1 cellular context compared by ENCODE assay signal in the genomic region with DNA sequence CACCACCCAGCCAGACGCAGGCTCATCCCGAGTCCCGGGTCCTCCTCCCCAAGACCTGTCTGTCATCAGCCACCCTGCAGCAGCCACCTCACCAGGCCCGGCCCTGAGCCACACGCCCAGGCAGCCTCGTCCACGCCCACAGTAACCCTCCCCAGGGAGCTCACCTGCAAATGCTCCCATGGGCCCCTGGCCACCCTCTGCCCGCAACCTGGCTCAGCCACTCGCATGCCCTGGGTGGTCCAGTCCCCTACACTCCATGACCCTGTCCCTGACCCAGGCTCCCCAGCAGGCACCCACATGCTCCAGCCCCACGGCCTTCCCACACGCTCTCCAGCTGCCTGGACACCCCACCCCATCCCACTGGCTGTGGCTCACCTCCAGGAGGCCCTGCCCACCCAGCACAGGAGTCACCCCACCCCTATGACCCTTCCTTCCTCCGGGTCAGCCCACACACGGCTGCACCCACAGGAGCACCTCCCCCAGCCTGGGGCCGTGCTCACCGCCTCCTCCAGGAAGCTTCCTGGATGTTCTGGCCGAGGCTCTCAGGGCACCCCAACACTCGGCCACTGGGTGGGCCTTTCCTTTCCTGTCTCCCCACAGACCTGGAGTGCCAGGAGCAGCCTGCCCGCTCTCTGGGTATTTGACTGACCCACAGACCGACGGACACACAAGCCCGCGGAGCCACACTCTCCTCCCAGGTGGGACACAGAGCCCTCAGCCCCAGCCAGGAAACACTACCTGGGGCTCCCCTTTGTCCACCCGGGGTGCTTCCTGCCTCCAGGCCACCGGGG.
TF ChIP-seq lines count a peak whose summit lies in the region.

No MANE protein-coding gene starts in this region.

TF ChIP-seq in HepG2, 621 proteins besides CTCF, POLR2A, EP300 and RAD21:
- TF ChIP-seq AGO2 (optimal IDR thresholded peaks at IDR 0.05; ENCODE audit: low read depth, low read length) (peak; percentile 77), ZNF430 (CRISPR knock-in tag; IDR thresholded peaks at IDR 0.05) (no peak), LCORL (IDR thresholded peaks at IDR 0.05) (no peak), LCORL (CRISPR knock-in tag; IDR thresholded peaks at IDR 0.05) (no peak), MED13 (CRISPR knock-in tag; IDR thresholded peaks at IDR 0.05) (no peak), RBM22 (optimal IDR thresholded peaks at IDR 0.05; ENCODE audit: low read length) (peak; percentile 21), HOXD1 (CRISPR knock-in tag; IDR thresholded peaks at IDR 0.05) (no peak), ZNF598 (CRISPR knock-in tag; IDR thresholded peaks at IDR 0.05; ENCODE audit: borderline replicate concordance) (no peak), YEATS4 (CRISPR knock-in tag; IDR thresholded peaks at IDR 0.05; ENCODE audit: borderline replicate concordance) (no peak), SP4 (CRISPR knock-in tag; IDR thresholded peaks at IDR 0.05) (peak; percentile 26; the same call in 1 of the 2 replicates), AKAP8 (CRISPR knock-in tag; IDR thresholded peaks at IDR 0.05) (peak; percentile 10; the same call in 1 of the 2 replicates), HNRNPL (IDR thresholded peaks at IDR 0.05; ENCODE audit: low read depth, low read length) (0 out of 2 replicates have a peak, but pooled peaks have one; percentile 13), RBFOX2 (IDR thresholded peaks at IDR 0.05; ENCODE audit: low read depth, low read length) (peak; percentile 60), ZFP36 (IDR thresholded peaks at IDR 0.05; ENCODE audit: borderline replicate concordance, low read depth, low read length, partially characterized antibody) (no peak), ZFP82 (CRISPR knock-in tag; IDR thresholded peaks at IDR 0.05; ENCODE audit: borderline replicate concordance) (no peak), TAF15 (IDR thresholded peaks at IDR 0.05; ENCODE audit: low read depth, low read length, poor library complexity, severe bottlenecking) (no peak)
- TF ChIP-seq, protein P1, sequence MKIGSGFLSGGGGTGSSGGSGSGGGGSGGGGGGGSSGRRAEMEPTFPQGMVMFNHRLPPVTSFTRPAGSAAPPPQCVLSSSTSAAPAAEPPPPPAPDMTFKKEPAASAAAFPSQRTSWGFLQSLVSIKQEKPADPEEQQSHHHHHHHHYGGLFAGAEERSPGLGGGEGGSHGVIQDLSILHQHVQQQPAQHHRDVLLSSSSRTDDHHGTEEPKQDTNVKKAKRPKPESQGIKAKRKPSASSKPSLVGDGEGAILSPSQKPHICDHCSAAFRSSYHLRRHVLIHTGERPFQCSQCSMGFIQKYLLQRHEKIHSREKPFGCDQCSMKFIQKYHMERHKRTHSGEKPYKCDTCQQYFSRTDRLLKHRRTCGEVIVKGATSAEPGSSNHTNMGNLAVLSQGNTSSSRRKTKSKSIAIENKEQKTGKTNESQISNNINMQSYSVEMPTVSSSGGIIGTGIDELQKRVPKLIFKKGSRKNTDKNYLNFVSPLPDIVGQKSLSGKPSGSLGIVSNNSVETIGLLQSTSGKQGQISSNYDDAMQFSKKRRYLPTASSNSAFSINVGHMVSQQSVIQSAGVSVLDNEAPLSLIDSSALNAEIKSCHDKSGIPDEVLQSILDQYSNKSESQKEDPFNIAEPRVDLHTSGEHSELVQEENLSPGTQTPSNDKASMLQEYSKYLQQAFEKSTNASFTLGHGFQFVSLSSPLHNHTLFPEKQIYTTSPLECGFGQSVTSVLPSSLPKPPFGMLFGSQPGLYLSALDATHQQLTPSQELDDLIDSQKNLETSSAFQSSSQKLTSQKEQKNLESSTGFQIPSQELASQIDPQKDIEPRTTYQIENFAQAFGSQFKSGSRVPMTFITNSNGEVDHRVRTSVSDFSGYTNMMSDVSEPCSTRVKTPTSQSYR (CRISPR knock-in tag; IDR thresholded peaks at IDR 0.05; ENCODE audit: borderline replicate concordance) = peak; percentile 28; the same call in 1 of the 2 replicates
- TF ChIP-seq, protein P2, sequence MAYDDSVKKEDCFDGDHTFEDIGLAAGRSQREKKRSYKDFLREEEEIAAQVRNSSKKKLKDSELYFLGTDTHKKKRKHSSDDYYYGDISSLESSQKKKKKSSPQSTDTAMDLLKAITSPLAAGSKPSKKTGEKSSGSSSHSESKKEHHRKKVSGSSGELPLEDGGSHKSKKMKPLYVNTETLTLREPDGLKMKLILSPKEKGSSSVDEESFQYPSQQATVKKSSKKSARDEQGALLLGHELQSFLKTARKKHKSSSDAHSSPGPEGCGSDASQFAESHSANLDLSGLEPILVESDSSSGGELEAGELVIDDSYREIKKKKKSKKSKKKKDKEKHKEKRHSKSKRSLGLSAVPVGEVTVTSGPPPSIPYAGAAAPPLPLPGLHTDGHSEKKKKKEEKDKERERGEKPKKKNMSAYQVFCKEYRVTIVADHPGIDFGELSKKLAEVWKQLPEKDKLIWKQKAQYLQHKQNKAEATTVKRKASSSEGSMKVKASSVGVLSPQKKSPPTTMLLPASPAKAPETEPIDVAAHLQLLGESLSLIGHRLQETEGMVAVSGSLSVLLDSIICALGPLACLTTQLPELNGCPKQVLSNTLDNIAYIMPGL (CRISPR knock-in tag; IDR thresholded peaks at IDR 0.05; ENCODE audit: borderline replicate concordance in 1 of 2, low read depth in 1 of 2) = no peak
- TF ChIP-seq, protein P3, sequence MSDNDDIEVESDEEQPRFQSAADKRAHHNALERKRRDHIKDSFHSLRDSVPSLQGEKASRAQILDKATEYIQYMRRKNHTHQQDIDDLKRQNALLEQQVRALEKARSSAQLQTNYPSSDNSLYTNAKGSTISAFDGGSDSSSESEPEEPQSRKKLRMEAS (IDR thresholded peaks at IDR 0.05) = no peak; the same call in 1 of the 2 replicates
- TF ChIP-seq, protein P4, sequence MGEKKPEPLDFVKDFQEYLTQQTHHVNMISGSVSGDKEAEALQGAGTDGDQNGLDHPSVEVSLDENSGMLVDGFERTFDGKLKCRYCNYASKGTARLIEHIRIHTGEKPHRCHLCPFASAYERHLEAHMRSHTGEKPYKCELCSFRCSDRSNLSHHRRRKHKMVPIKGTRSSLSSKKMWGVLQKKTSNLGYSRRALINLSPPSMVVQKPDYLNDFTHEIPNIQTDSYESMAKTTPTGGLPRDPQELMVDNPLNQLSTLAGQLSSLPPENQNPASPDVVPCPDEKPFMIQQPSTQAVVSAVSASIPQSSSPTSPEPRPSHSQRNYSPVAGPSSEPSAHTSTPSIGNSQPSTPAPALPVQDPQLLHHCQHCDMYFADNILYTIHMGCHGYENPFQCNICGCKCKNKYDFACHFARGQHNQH (CRISPR knock-in tag; IDR thresholded peaks at IDR 0.05) = no peak
- TF ChIP-seq, protein P5, sequence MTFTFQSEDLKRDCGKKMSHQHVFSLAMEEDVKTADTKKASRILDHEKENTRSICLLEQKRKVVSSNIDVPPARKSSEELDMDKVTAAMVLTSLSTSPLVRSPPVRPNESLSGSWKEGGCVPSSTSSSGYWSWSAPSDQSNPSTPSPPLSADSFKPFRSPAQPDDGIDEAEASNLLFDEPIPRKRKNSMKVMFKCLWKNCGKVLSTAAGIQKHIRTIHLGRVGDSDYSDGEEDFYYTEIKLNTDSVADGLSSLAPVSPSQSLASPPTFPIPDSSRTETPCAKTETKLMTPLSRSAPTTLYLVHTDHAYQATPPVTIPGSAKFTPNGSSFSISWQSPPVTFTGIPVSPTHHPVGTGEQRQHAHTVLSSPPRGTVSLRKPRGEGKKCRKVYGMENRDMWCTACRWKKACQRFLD (CRISPR knock-in tag; IDR thresholded peaks at IDR 0.05; ENCODE audit: borderline replicate concordance) = no peak
- TF ChIP-seq, protein P6, sequence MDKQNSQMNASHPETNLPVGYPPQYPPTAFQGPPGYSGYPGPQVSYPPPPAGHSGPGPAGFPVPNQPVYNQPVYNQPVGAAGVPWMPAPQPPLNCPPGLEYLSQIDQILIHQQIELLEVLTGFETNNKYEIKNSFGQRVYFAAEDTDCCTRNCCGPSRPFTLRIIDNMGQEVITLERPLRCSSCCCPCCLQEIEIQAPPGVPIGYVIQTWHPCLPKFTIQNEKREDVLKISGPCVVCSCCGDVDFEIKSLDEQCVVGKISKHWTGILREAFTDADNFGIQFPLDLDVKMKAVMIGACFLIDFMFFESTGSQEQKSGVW (CRISPR knock-in tag; IDR thresholded peaks at IDR 0.05; ENCODE audit: borderline replicate concordance) = no peak
- TF ChIP-seq, protein P7, sequence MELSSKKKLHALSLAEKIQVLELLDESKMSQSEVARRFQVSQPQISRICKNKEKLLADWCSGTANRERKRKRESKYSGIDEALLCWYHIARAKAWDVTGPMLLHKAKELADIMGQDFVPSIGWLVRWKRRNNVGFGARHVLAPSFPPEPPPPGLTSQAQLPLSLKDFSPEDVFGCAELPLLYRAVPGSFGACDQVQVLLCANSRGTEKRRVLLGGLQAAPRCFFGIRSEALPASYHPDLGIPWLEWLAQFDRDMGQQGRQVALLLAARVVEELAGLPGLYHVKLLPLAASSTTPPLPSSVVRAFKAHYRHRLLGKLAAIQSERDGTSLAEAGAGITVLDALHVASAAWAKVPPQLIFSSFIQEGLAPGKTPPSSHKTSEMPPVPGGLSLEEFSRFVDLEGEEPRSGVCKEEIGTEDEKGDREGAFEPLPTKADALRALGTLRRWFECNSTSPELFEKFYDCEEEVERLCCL (CRISPR knock-in tag; IDR thresholded peaks at IDR 0.05; ENCODE audit: borderline replicate concordance) = no peak
- TF ChIP-seq, protein P8, sequence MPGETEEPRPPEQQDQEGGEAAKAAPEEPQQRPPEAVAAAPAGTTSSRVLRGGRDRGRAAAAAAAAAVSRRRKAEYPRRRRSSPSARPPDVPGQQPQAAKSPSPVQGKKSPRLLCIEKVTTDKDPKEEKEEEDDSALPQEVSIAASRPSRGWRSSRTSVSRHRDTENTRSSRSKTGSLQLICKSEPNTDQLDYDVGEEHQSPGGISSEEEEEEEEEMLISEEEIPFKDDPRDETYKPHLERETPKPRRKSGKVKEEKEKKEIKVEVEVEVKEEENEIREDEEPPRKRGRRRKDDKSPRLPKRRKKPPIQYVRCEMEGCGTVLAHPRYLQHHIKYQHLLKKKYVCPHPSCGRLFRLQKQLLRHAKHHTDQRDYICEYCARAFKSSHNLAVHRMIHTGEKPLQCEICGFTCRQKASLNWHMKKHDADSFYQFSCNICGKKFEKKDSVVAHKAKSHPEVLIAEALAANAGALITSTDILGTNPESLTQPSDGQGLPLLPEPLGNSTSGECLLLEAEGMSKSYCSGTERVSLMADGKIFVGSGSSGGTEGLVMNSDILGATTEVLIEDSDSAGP (CRISPR knock-in tag; IDR thresholded peaks at IDR 0.05; ENCODE audit: borderline replicate concordance) = peak; percentile 20; the same call in 1 of the 2 replicates
